22 cellular contexts compared by ENCODE assay signal in genomic region chr3:146306024-146306423, GRCh38.
"Had no signal": no experiment of that assay in that cellular context is flagged by ENCODE, and none has a peak within 500 bp of the region (broad histone marks: within the 10 kb centered on the region; RNA-seq: fewer than 3 reads in every experiment).

No MANE protein-coding gene starts in this region.

- H3K9me3 Mint-ChIP-seq: effector memory CD8-positive, alpha-beta T cell had no signal

- H3K27me3 ChIP-seq: colonic mucosa, dorsolateral prefrontal cortex, esophagus muscularis mucosa, esophagus squamous epithelium, foreskin keratinocyte, gastrocnemius medialis, gastroesophageal sphincter had no signal

- H3K4me1 Mint-ChIP-seq: endodermal cell had no signal

- H3K4me1 ChIP-seq: colonic mucosa, foreskin keratinocyte, gastrocnemius medialis had no signal

- H3K4me3 Mint-ChIP-seq: dendritic cell treated with granulocyte-macrophage colony-stimulating factor and Interleukin-4, amounts not matched to agents 40 ng/mL and 50 ng/mL, for 4 days; effector memory CD8-positive, alpha-beta T cell; endodermal cell had no signal

- H3K27ac ChIP-seq: colonic mucosa, dorsolateral prefrontal cortex, epithelial cell of prostate, esophagus muscularis mucosa, esophagus squamous epithelium, foreskin keratinocyte, gastrocnemius medialis, gastroesophageal sphincter had no signal

- H3K27ac Mint-ChIP-seq: dendritic cell treated with granulocyte-macrophage colony-stimulating factor and Interleukin-4, amounts not matched to agents 40 ng/mL and 50 ng/mL, for 4 days; effector memory CD8-positive, alpha-beta T cell; endodermal cell had no signal

- ATAC-seq: effector memory CD8-positive, alpha-beta T cell; esophagus mucosa; foreskin keratinocyte; gastrocnemius medialis; gastroesophageal sphincter had no signal

- H3K9me3 ChIP-seq: colonic mucosa, esophagus muscularis mucosa, esophagus squamous epithelium, gastrocnemius medialis, gastroesophageal sphincter had no signal

- DNase-seq: colonic mucosa; cortex of kidney; dorsolateral prefrontal cortex; effector CD4-positive, alpha-beta T cell; effector CD8-positive, alpha-beta T cell; effector memory CD4-positive, alpha-beta T cell; effector memory CD8-positive, alpha-beta T cell; endodermal cell; erythroblast; esophagus squamous epithelium; foreskin fibroblast; foreskin keratinocyte; foreskin melanocyte; gastrocnemius medialis; glutamatergic neuron; head of caudate nucleus had no signal

- H3K4me3 ChIP-seq: colonic mucosa, coronary artery, dorsolateral prefrontal cortex, esophagus muscularis mucosa, esophagus squamous epithelium, gastrocnemius medialis, gastroesophageal sphincter had no signal

- H3K27me3 Mint-ChIP-seq: dendritic cell treated with granulocyte-macrophage colony-stimulating factor and Interleukin-4, amounts not matched to agents 40 ng/mL and 50 ng/mL, for 4 days; effector memory CD8-positive, alpha-beta T cell had no signal

- H3K36me3 ChIP-seq: colonic mucosa, esophagus muscularis mucosa, esophagus squamous epithelium, gastrocnemius medialis, gastroesophageal sphincter had no signal
